11 cellular contexts compared by ENCODE assay signal in the genomic region with DNA sequence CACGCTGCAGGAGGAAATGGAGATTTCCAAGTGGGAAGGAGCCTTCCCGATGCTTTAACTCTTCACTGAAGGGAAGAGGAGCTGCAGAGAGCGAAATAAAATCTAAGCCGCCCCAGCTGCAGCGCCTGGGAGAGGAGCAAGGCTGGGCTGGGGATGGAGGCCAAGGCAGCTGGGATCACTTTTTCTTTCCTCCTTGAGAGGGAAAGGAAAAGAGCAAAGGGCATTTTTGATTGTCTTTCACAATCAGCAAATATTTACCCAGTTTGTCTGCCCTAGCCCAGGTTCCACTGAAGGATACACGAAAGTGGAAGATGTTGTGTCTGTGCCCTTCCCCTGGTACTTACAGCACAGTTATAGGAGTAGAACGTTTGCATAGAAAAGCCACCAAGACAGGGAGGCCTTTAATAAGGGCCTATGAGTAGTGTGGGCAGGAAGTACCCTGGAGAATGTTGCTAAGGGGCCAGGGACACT. TPM values are rescaled to one million over a fixed set of nuclear protein-coding genes. Genes with fewer than 3 reads are reported as not detected.
A peak's percentile ranks its signal among the peaks of the same experiment; 100 is the strongest.
DNase-seq lines count a peak whose midpoint lies in the region; ATAC-seq, FAIRE-seq and TF ChIP-seq lines count a peak whose summit lies in the region.
"Had no signal": no experiment of that assay in that cellular context is flagged by ENCODE, and none has a peak within 500 bp of the region (broad histone marks: within the 10 kb centered on the region; RNA-seq: fewer than 3 reads in every experiment).

No MANE protein-coding gene starts in this region.

- DNase-seq in GM03348 (ENCODE audit: low spot score) = peak; percentile 41
- DNase-seq in body of pancreas = peak; percentile 39 to 71 (median 58)
- no peak for DNase-seq in HepG2 (ENCODE audit: low spot score)
- DNase-seq in smooth muscle cell (lab: John Stamatoyannopoulos, UW; ENCODE audit: unreplicated experiment) = no peak
- DNase-seq in HEK293T (ENCODE audit: extremely low spot score) = no peak
- DNase-seq in NCI-H1694 treated with DMSO at 0.1 percent for 48 hours (lab: John Stamatoyannopoulos, UW) = no peak
- no peak for DNase-seq in T-helper 2 cell treated with Interferon-gamma antibody and Interleukin-4, amounts not matched to agents 5 μg/mL and 100 μg/mL, for 36 hours (ENCODE audit: low spot score)
- DNase-seq in stimulated activated effector memory CD8-positive, alpha-beta T cell treated with anti-CD3 and anti-CD28 coated beads, Interleukin-12 subunit alpha, Interleukin-12 subunit beta, amount 100 ng/mL, for 72 hours (ENCODE audit: low spot score in 2 of 2) = no peak
- DNase-seq: activated CD4-positive, alpha-beta memory T cell treated with anti-CD3 and anti-CD28 coated beads for 36 hours; cortex of kidney; naive B cell had no signal

- TF ChIP-seq CTCF in body of pancreas (IDR thresholded peaks at IDR 0.05) (no peak), HepG2 (CRISPR knock-in tag; IDR thresholded peaks at IDR 0.05) (no peak), smooth muscle cell (IDR thresholded peaks at IDR 0.05; ENCODE audit: borderline replicate concordance, insufficient read depth, poor library complexity, severe bottlenecking) (no peak)

- H3K4me1 ChIP-seq in body of pancreas = peaks cover 96% of the 10 kb centered on the region
- H3K4me1 ChIP-seq in HepG2 (ENCODE audit: insufficient read depth, low read length) = peaks cover 93% of the 10 kb centered on the region
- H3K4me1 ChIP-seq in smooth muscle cell (ENCODE audit: low read depth) = peaks cover 39% of the 10 kb centered on the region

- peaks cover 26% of the 10 kb centered on the region for H3K4me1 Mint-ChIP-seq in T-helper 2 cell treated with Interferon-gamma antibody and Interleukin-4, amounts not matched to agents 5 μg/mL and 100 μg/mL, for 36 hours (ENCODE audit: low read depth)
- peaks cover 26% of the 10 kb centered on the region for H3K4me1 Mint-ChIP-seq in stimulated activated effector memory CD8-positive, alpha-beta T cell treated with anti-CD3 and anti-CD28 coated beads, Interleukin-12 subunit alpha, Interleukin-12 subunit beta, amount 100 ng/mL, for 72 hours

- 12 to 18% methylated on average over 7 of the region's 7 CpGs for WGBS in body of pancreas, 2 donors
- 52% methylated on average over 7 of the region's 7 CpGs for WGBS in HepG2 (ENCODE audit: low lambda C conversion rate)
- WGBS in smooth muscle cell (ENCODE audit: low lambda C conversion rate) = 23% methylated on average over 7 of the region's 7 CpGs

- H3K9me3 Mint-ChIP-seq in T-helper 2 cell treated with Interferon-gamma antibody and Interleukin-4, amounts not matched to agents 5 μg/mL and 100 μg/mL, for 36 hours = no peaks in the 10 kb centered on the region
- no peaks in the 10 kb centered on the region for H3K9me3 Mint-ChIP-seq in stimulated activated effector memory CD8-positive, alpha-beta T cell treated with anti-CD3 and anti-CD28 coated beads, Interleukin-12 subunit alpha, Interleukin-12 subunit beta, amount 100 ng/mL, for 72 hours
- H3K9me3 Mint-ChIP-seq: activated CD4-positive, alpha-beta memory T cell treated with anti-CD3 and anti-CD28 coated beads for 36 hours; naive B cell had no signal

- ATAC-seq in body of pancreas = peak; percentile 38
- ATAC-seq in HepG2 = no peak
- ATAC-seq in stimulated activated effector memory CD8-positive, alpha-beta T cell treated with anti-CD3 and anti-CD28 coated beads, Interleukin-12 subunit alpha, Interleukin-12 subunit beta, amount 100 ng/mL, for 72 hours = no peak

- H3K27ac ChIP-seq in body of pancreas = peak overlapping the region; percentile 78 to 87 (median 80)
- H3K27ac ChIP-seq in HepG2 (ENCODE audit: extremely low read length, insufficient read depth, low read length) = peak overlapping the region; percentile 16
- peak overlapping the region; percentile 96 for H3K27ac ChIP-seq in smooth muscle cell (ENCODE audit: low read depth)

- CTCF ChIA-PET in HepG2 (lab: Yijun Ruan, JAX; ENCODE audit: low intra/inter-chr PET ratio, low total read pairs) (no interaction called here), HEK293T (lab: Yijun Ruan, JAX) (no interaction called here)

- H3F3A ChIP-seq in smooth muscle cell (ENCODE audit: low read depth) = peaks cover 59% of the 10 kb centered on the region

- H3K79me2 ChIP-seq in HepG2 (ENCODE audit: insufficient read depth, low read length) (peaks cover 97% of the 10 kb centered on the region), smooth muscle cell (ENCODE audit: low read depth) (peaks cover 58% of the 10 kb centered on the region)

- H3K9me3 ChIP-seq in body of pancreas (no peaks in the 10 kb centered on the region), HepG2 (ENCODE audit: low read length) (no peaks in the 10 kb centered on the region), smooth muscle cell (replicated peaks; ENCODE audit: low read depth) (no peaks in the 10 kb centered on the region)

- H3K36me3 Mint-ChIP-seq in T-helper 2 cell treated with Interferon-gamma antibody and Interleukin-4, amounts not matched to agents 5 μg/mL and 100 μg/mL, for 36 hours (ENCODE audit: low read depth) = no peaks in the 10 kb centered on the region
- H3K36me3 Mint-ChIP-seq in stimulated activated effector memory CD8-positive, alpha-beta T cell treated with anti-CD3 and anti-CD28 coated beads, Interleukin-12 subunit alpha, Interleukin-12 subunit beta, amount 100 ng/mL, for 72 hours = peaks cover 13% of the 10 kb centered on the region
- H3K36me3 Mint-ChIP-seq: activated CD4-positive, alpha-beta memory T cell treated with anti-CD3 and anti-CD28 coated beads for 36 hours; naive B cell had no signal

- H2AFZ ChIP-seq in HepG2 (ENCODE audit: low read length) (no peak overlapping the region), smooth muscle cell (ENCODE audit: low read depth) (no peak overlapping the region)

- no peaks in the 10 kb centered on the region for H3K36me3 ChIP-seq in body of pancreas (replicated peaks in 1 of 2; ENCODE audit: insufficient read depth in 1 of 2, low read depth in 2 of 2)
- H3K36me3 ChIP-seq in HepG2 (replicated peaks in 1 of 2; ENCODE audit: control insufficient read depth in 1 of 2, insufficient read depth in 2 of 2, low read length in 2 of 2) = peaks cover 0 to 2% of the 10 kb centered on the region in 2 experiments; a peak in 1 of 5 replicates
- H3K36me3 ChIP-seq in smooth muscle cell (ENCODE audit: low read depth) = no peaks in the 10 kb centered on the region

- H3K27ac Mint-ChIP-seq in T-helper 2 cell treated with Interferon-gamma antibody and Interleukin-4, amounts not matched to agents 5 μg/mL and 100 μg/mL, for 36 hours = no peak overlapping the region
- H3K27ac Mint-ChIP-seq in stimulated activated effector memory CD8-positive, alpha-beta T cell treated with anti-CD3 and anti-CD28 coated beads, Interleukin-12 subunit alpha, Interleukin-12 subunit beta, amount 100 ng/mL, for 72 hours = no peak overlapping the region
- H3K27ac Mint-ChIP-seq: activated CD4-positive, alpha-beta memory T cell treated with anti-CD3 and anti-CD28 coated beads for 36 hours had no signal

- H3K4me3 Mint-ChIP-seq in T-helper 2 cell treated with Interferon-gamma antibody and Interleukin-4, amounts not matched to agents 5 μg/mL and 100 μg/mL, for 36 hours = no peak overlapping the region
- no peak overlapping the region for H3K4me3 Mint-ChIP-seq in stimulated activated effector memory CD8-positive, alpha-beta T cell treated with anti-CD3 and anti-CD28 coated beads, Interleukin-12 subunit alpha, Interleukin-12 subunit beta, amount 100 ng/mL, for 72 hours
- H3K4me3 Mint-ChIP-seq: activated CD4-positive, alpha-beta memory T cell treated with anti-CD3 and anti-CD28 coated beads for 36 hours; naive B cell had no signal

- H3K27me3 ChIP-seq in body of pancreas (no peaks in the 10 kb centered on the region), HepG2 (ENCODE audit: control insufficient read depth in 1 of 2, insufficient read depth in 2 of 2, low read length in 2 of 2) (no peaks in the 10 kb centered on the region), smooth muscle cell (ENCODE audit: low read depth) (no peaks in the 10 kb centered on the region)

- intact Hi-C loops in body of pancreas (cut with DNase I) = no loop called here
- intact Hi-C loops in HepG2 (cut with micrococcal nuclease; ENCODE audit: unreplicated experiment) = loop anchor here (1.0 kb wide), 1 partner anchor 29 kb away; no protein-coding TSS in a partner anchor

- H3K9ac ChIP-seq in HepG2 (ENCODE audit: insufficient read depth, low read depth, low read length) = no peak overlapping the region
- H3K9ac ChIP-seq in smooth muscle cell (ENCODE audit: low read depth) = peak overlapping the region; percentile 85

- TF ChIP-seq EP300 in HepG2 (IDR thresholded peaks at IDR 0.05; ENCODE audit: low read depth in 2 of 2, low read length in 2 of 2) (peak in 1 of 2 experiments; percentile 38; a peak in 1 of 4 replicates), HepG2 (CRISPR knock-in tag; IDR thresholded peaks at IDR 0.05; ENCODE audit: borderline replicate concordance) (no peak)

- peak; percentile 12 for FAIRE-seq in HepG2 (lab: Jason Lieb, UNC)

- no peak for TF ChIP-seq POLR2A in body of pancreas (IDR thresholded peaks at IDR 0.05)
- TF ChIP-seq POLR2A in HepG2 (IDR thresholded peaks at IDR 0.05; ENCODE audit: insufficient read depth in 1 of 2, low read depth in 2 of 2, low read length in 2 of 2) = no peak

- in situ Hi-C loops in HepG2 (cut with HindIII; ENCODE audit: extremely low pct_ligation_motif_present, low pct_unique_long_range_greater_than_20kb) = no loop called here

- peak overlapping the region; percentile 56 for H3K4me2 ChIP-seq in HepG2 (ENCODE audit: low read depth, low read length)
- peak overlapping the region; percentile 83 for H3K4me2 ChIP-seq in smooth muscle cell

- BruUV-seq in HepG2 (replicated peaks; lab: Mats Ljungman, UMichigan) = no TSS peak

- POLR2A ChIA-PET in HepG2 (lab: Yijun Ruan, JAX) (interaction anchor here (0.8 to 1.7 kb wide), 4 partner anchors 32 to 344 kb away, joined by 3 to 4 read pairs (median 4); partner anchors contain the start of gene EPAS1), HEK293T (lab: Yijun Ruan, JAX) (no interaction called here)

- H3K4me3 ChIP-seq in body of pancreas (no peak overlapping the region), HepG2 (replicated peaks in 1 of 3; ENCODE audit: insufficient read depth in 1 of 3, low read depth in 2 of 3, low read length in 3 of 3) (peak overlapping the region in 1 of 3 experiments; percentile 24; a peak in 1 of 6 replicates), smooth muscle cell (peak overlapping the region; percentile 33)

- H3K27me3 Mint-ChIP-seq in T-helper 2 cell treated with Interferon-gamma antibody and Interleukin-4, amounts not matched to agents 5 μg/mL and 100 μg/mL, for 36 hours (ENCODE audit: low read depth) = peaks cover 11% of the 10 kb centered on the region
- H3K27me3 Mint-ChIP-seq: activated CD4-positive, alpha-beta memory T cell treated with anti-CD3 and anti-CD28 coated beads for 36 hours had no signal

- TF ChIP-seq RAD21 in HepG2 (CRISPR knock-in tag; IDR thresholded peaks at IDR 0.05) = no peak

- peaks cover 85% of the 10 kb centered on the region for H4K20me1 ChIP-seq in HepG2 (ENCODE audit: insufficient read depth, low read length)
- H4K20me1 ChIP-seq in smooth muscle cell (ENCODE audit: low read depth) = peaks cover 61% of the 10 kb centered on the region

RNA-seq across cellular contexts. Expression of gene EPAS1, which starts 38.8 kb away (rescaled TPM):
- total RNA-seq in body of pancreas (100 to 1,000 TPM in 1 of 2 donors, 10 to 100 TPM in 1; 58.4 to 162 TPM), HepG2 (2016; rRNA removed; fragmentation: Illumina TruSeq; extraction: Trizol) (47.1 and 64.9 TPM in 2 replicates), smooth muscle cell (57.5 and 91.6 TPM in 2 replicates)
- 15.6 and 21.2 TPM in 2 replicates for total RNA-seq in HepG2 (2016; cell fraction: cytosol; rRNA removed; fragmentation: Illumina TruSeq; extraction: Trizol; ENCODE audit: low read depth)
- total RNA-seq in HepG2 (2016; cell fraction: insoluble cytoplasmic fraction; rRNA removed; fragmentation: Illumina TruSeq; extraction: Trizol) = 45.9 and 54.8 TPM in 2 replicates
- 54.5 and 63.7 TPM in 2 replicates for total RNA-seq in HepG2 (2016; cell fraction: membrane; rRNA removed; fragmentation: Illumina TruSeq; extraction: Trizol)
- total RNA-seq in HepG2 (2016; cell fraction: nucleus; rRNA removed; fragmentation: Illumina TruSeq; extraction: Trizol) = 54.3 and 61.3 TPM in 2 replicates
- polyA plus RNA-seq in HepG2 (2011; rRNA removed) (182 and 202 TPM in 2 replicates), smooth muscle cell (31.7 and 61.5 TPM in 2 replicates)
- 62.2 and 87.1 TPM in 2 replicates for polyA plus RNA-seq in HepG2 (2011; cell fraction: cytosol; rRNA removed)
- polyA plus RNA-seq in HepG2 (2011; cell fraction: nucleus; rRNA removed) = 133 and 141 TPM in 2 replicates
- 97.8 and 103 TPM in 2 replicates for polyA plus RNA-seq in HepG2 (2012)
- 15.2 and 19.3 TPM in 2 replicates for polyA plus RNA-seq in HepG2 (2016; cell fraction: cytosol; fragmentation: Illumina TruSeq; extraction: Trizol; ENCODE audit: low read depth)
- polyA plus RNA-seq in HepG2 (2016; cell fraction: insoluble cytoplasmic fraction; fragmentation: Illumina TruSeq; extraction: Trizol; ENCODE audit: low read depth) = 72.5 and 91.0 TPM in 2 replicates
- 64.7 and 77.7 TPM in 2 replicates for polyA plus RNA-seq in HepG2 (2016; cell fraction: membrane; fragmentation: Illumina TruSeq; extraction: Trizol; ENCODE audit: low read depth)
- polyA plus RNA-seq in HepG2 (2016; cell fraction: nucleus; fragmentation: Illumina TruSeq; extraction: Trizol; ENCODE audit: insufficient read depth, low read depth) = 74.5 and 82.8 TPM in 2 replicates
- polyA minus RNA-seq in HepG2 (2011; rRNA and poly(A)+ RNA removed; ENCODE audit: low replicate concordance) = 156 and 217 TPM in 2 replicates
- 122 and 129 TPM in 2 replicates for polyA minus RNA-seq in HepG2 (2011; cell fraction: cytosol; rRNA and poly(A)+ RNA removed)
- polyA minus RNA-seq in HepG2 (2011; cell fraction: nucleus; rRNA and poly(A)+ RNA removed) = 185 and 262 TPM in 2 replicates

Comparison
In these comparisons a context has a peak if more than half of its experiments do, and no peak if none do; other contexts are left out.
1. DNase-seq: peak in GM03348 (single experiment) and body of pancreas (4 of 4); none in HepG2 (single experiment), smooth muscle cell (single experiment), HEK293T (single experiment), NCI-H1694 treated with DMSO at 0.1 percent for 48 hours (single experiment), T-helper 2 cell treated with Interferon-gamma antibody and Interleukin-4, amounts not matched to agents 5 μg/mL and 100 μg/mL, for 36 hours (single experiment) and stimulated activated effector memory CD8-positive, alpha-beta T cell treated with anti-CD3 and anti-CD28 coated beads, Interleukin-12 subunit alpha, Interleukin-12 subunit beta, amount 100 ng/mL, for 72 hours (0 of 2).
2. H3K27ac ChIP-seq: peak in every context shown above with its lines; median percentile 96 in smooth muscle cell; 80 in body of pancreas; 16 in HepG2.